ENCODE assay signal across 8 cellular contexts in genomic region chr11:44564653-44565007, GRCh38. TPM values are rescaled to one million over a fixed set of nuclear protein-coding genes. Genes with fewer than 3 reads are reported as not detected.
A peak's percentile ranks its signal among the peaks of the same experiment; 100 is the strongest.
DNase-seq lines count a peak whose midpoint lies in the region; ATAC-seq, FAIRE-seq and TF ChIP-seq lines count a peak whose summit lies in the region.

No MANE protein-coding gene starts in this region.

- 76% methylated on average over 6 of the region's 8 CpGs for WGBS in HepG2 (ENCODE audit: low lambda C conversion rate)
- 0% methylated on average over 2 of the region's 8 CpGs for WGBS in suprapubic skin

- H3K79me2 ChIP-seq in HepG2 (ENCODE audit: insufficient read depth, low read length) = no peaks in the 10 kb centered on the region

- FAIRE-seq in HepG2 (lab: Jason Lieb, UNC) = no peak

- intact Hi-C loops in HepG2 (cut with micrococcal nuclease; ENCODE audit: unreplicated experiment) = no loop called here

- POLR2A ChIA-PET in HepG2 (lab: Yijun Ruan, JAX) = no interaction called here

- ATAC-seq in GM21576 (IDR thresholded peaks at IDR 0.05; ENCODE audit: unreplicated experiment) (peak; percentile 0), HepG2 (peak; percentile 6; the same call in 1 of the 3 replicates), GM18907 (IDR thresholded peaks at IDR 0.05; ENCODE audit: unreplicated experiment) (no peak)

- H3K9me3 ChIP-seq in HepG2 (ENCODE audit: low read length) (no peaks in the 10 kb centered on the region), suprapubic skin (no peaks in the 10 kb centered on the region)

- peak overlapping the region; percentile 46 for H3K4me2 ChIP-seq in HepG2 (ENCODE audit: low read depth, low read length)

- H2AFZ ChIP-seq in HepG2 (ENCODE audit: low read length) = no peak overlapping the region

- H3K27ac ChIP-seq in HepG2 (ENCODE audit: extremely low read length, insufficient read depth, low read length) (no peak overlapping the region), suprapubic skin (peak overlapping the region; percentile 99)

- no TSS peak for BruUV-seq in HepG2 (replicated peaks; lab: Mats Ljungman, UMichigan)

- H3K9ac ChIP-seq in HepG2 (ENCODE audit: insufficient read depth, low read depth, low read length) = no peak overlapping the region

- H3K27me3 ChIP-seq in HepG2 (ENCODE audit: control insufficient read depth in 1 of 2, insufficient read depth in 2 of 2, low read length in 2 of 2) (peaks cover 0 to 15% of the 10 kb centered on the region in 2 experiments; a peak in 3 of 5 replicates), suprapubic skin (no peaks in the 10 kb centered on the region)

- TF ChIP-seq RAD21 in HepG2 (CRISPR knock-in tag; IDR thresholded peaks at IDR 0.05) = no peak

- TF ChIP-seq POLR2A in HepG2 (IDR thresholded peaks at IDR 0.05; ENCODE audit: insufficient read depth in 1 of 2, low read depth in 2 of 2, low read length in 2 of 2) (no peak), suprapubic skin (IDR thresholded peaks at IDR 0.05) (no peak)

- H3K36me3 ChIP-seq in HepG2 (replicated peaks in 1 of 2; ENCODE audit: control insufficient read depth in 1 of 2, insufficient read depth in 2 of 2, low read length in 2 of 2) (no peaks in the 10 kb centered on the region), suprapubic skin (no peaks in the 10 kb centered on the region)

- CTCF ChIA-PET in HepG2 (lab: Yijun Ruan, JAX; ENCODE audit: low intra/inter-chr PET ratio, low total read pairs) = no interaction called here

- DNase-seq in AG09309 (ENCODE audit: low read depth) (peak; percentile 57), NCI-H774 (lab: John Stamatoyannopoulos, UW) (peak; percentile 50), cardiac fibroblast (ENCODE audit: low read depth in 2 of 2) (peak; percentile 91 to 93), HepG2 (ENCODE audit: low spot score) (no peak), suprapubic skin (ENCODE audit: low spot score in 2 of 2) (peak; percentile 92 to 94), ecto neural progenitor cell (ENCODE audit: low spot score) (no peak)

- H3K4me3 ChIP-seq in AG09309 (ENCODE audit: control insufficient read depth, low read depth, low read length) (peak overlapping the region; percentile 38), cardiac fibroblast (replicated peaks in 1 of 2; ENCODE audit: low read depth in 2 of 2, low read length in 2 of 2) (peak overlapping the region; percentile 43 to 54), HepG2 (replicated peaks in 1 of 3; ENCODE audit: insufficient read depth in 1 of 3, low read depth in 2 of 3, low read length in 3 of 3) (peak overlapping the region; percentile 29 to 72 (median 55); a peak in 4 of 6 replicates), suprapubic skin (peak overlapping the region; percentile 60)

- no peaks in the 10 kb centered on the region for H4K20me1 ChIP-seq in HepG2 (ENCODE audit: insufficient read depth, low read length)

- in situ Hi-C loops in HepG2 (cut with HindIII; ENCODE audit: extremely low pct_ligation_motif_present, low pct_unique_long_range_greater_than_20kb) = loop anchor here (10.0 kb wide), 1 partner anchor 50 kb away; no protein-coding TSS in a partner anchor

- TF ChIP-seq CTCF in AG09309 (IDR thresholded peaks at IDR 0.05; ENCODE audit: control insufficient read depth, insufficient read depth, low read depth, low read length, missing control alignments) (no peak), cardiac fibroblast (IDR thresholded peaks at IDR 0.05; ENCODE audit: low read depth, low read length) (no peak), HepG2 (CRISPR knock-in tag; IDR thresholded peaks at IDR 0.05) (no peak), suprapubic skin (IDR thresholded peaks at IDR 0.05) (no peak)

- TF ChIP-seq EP300 in HepG2 (IDR thresholded peaks at IDR 0.05; ENCODE audit: low read depth in 2 of 2, low read length in 2 of 2) (no peak), HepG2 (CRISPR knock-in tag; IDR thresholded peaks at IDR 0.05; ENCODE audit: borderline replicate concordance) (no peak), suprapubic skin (IDR thresholded peaks at IDR 0.05) (no peak)

- H3K4me1 ChIP-seq in HepG2 (ENCODE audit: insufficient read depth, low read length) (peaks cover 8% of the 10 kb centered on the region), suprapubic skin (peaks cover 86% of the 10 kb centered on the region)

TF ChIP-seq in HepG2, 621 proteins besides CTCF, POLR2A, EP300 and RAD21 (continues in another document):
- TF ChIP-seq KDM2A (CRISPR knock-in tag; IDR thresholded peaks at IDR 0.05; ENCODE audit: borderline replicate concordance, low read depth) (no peak), PRDM10 (CRISPR knock-in tag; IDR thresholded peaks at IDR 0.05; ENCODE audit: low read depth) (no peak), ZNF768 (CRISPR knock-in tag; IDR thresholded peaks at IDR 0.05) (no peak), TP53 (CRISPR knock-in tag; conservative IDR thresholded peaks at IDR 0.05) (no peak), HNRNPL (IDR thresholded peaks at IDR 0.05; ENCODE audit: low read depth, low read length) (0 out of 2 replicates have a peak, but pooled peaks have one; percentile 25), ZNF567 (CRISPR knock-in tag; IDR thresholded peaks at IDR 0.05; ENCODE audit: borderline replicate concordance) (no peak), ZNF605 (CRISPR knock-in tag; IDR thresholded peaks at IDR 0.05) (no peak), RFX5 (IDR thresholded peaks at IDR 0.05; ENCODE audit: low read depth, low read length) (no peak), ZMAT5 (CRISPR knock-in tag; IDR thresholded peaks at IDR 0.05; ENCODE audit: borderline replicate concordance, low read depth) (no peak), ZNF709 (CRISPR knock-in tag; IDR thresholded peaks at IDR 0.05) (no peak), ZNF777 (CRISPR knock-in tag; IDR thresholded peaks at IDR 0.05) (no peak)

RNA-seq across cellular contexts. Expression of gene CD82, which starts 0.8 kb away (rescaled TPM):
- not detected in 2 replicates for total RNA-seq in HepG2 (2016; rRNA removed; fragmentation: Illumina TruSeq; extraction: Trizol)
- not detected in 2 replicates for total RNA-seq in HepG2 (2016; cell fraction: cytosol; rRNA removed; fragmentation: Illumina TruSeq; extraction: Trizol; ENCODE audit: low read depth)
- total RNA-seq in HepG2 (2016; cell fraction: insoluble cytoplasmic fraction; rRNA removed; fragmentation: Illumina TruSeq; extraction: Trizol) = not detected in 2 replicates
- total RNA-seq in HepG2 (2016; cell fraction: membrane; rRNA removed; fragmentation: Illumina TruSeq; extraction: Trizol) = not detected in 2 replicates
- not detected in 2 replicates for total RNA-seq in HepG2 (2016; cell fraction: nucleus; rRNA removed; fragmentation: Illumina TruSeq; extraction: Trizol)
- polyA plus RNA-seq in HepG2 (2011; rRNA removed) = 0.05 and 0.24 TPM in 2 replicates
- polyA plus RNA-seq in HepG2 (2011; cell fraction: cytosol; rRNA removed) = 0.13 and 0.16 TPM in 2 replicates
- 0.33 TPM in 1 of 2 replicates, not detected in the other for polyA plus RNA-seq in HepG2 (2011; cell fraction: nucleus; rRNA removed)
- polyA plus RNA-seq in HepG2 (2012) = 0.19 TPM in 1 of 2 replicates, not detected in the other
- polyA plus RNA-seq in HepG2 (2016; cell fraction: cytosol; fragmentation: Illumina TruSeq; extraction: Trizol; ENCODE audit: low read depth) = not detected in 2 replicates
- not detected in 2 replicates for polyA plus RNA-seq in HepG2 (2016; cell fraction: insoluble cytoplasmic fraction; fragmentation: Illumina TruSeq; extraction: Trizol; ENCODE audit: low read depth)
- polyA plus RNA-seq in HepG2 (2016; cell fraction: membrane; fragmentation: Illumina TruSeq; extraction: Trizol; ENCODE audit: low read depth) = not detected in 2 replicates
- polyA plus RNA-seq in HepG2 (2016; cell fraction: nucleus; fragmentation: Illumina TruSeq; extraction: Trizol; ENCODE audit: insufficient read depth, low read depth) = not detected in 2 replicates
- 0.52 and 13.0 TPM in 2 replicates for polyA minus RNA-seq in HepG2 (2011; rRNA and poly(A)+ RNA removed; ENCODE audit: low replicate concordance)
- not detected in 2 replicates for polyA minus RNA-seq in HepG2 (2011; cell fraction: cytosol; rRNA and poly(A)+ RNA removed)
- polyA minus RNA-seq in HepG2 (2011; cell fraction: nucleus; rRNA and poly(A)+ RNA removed) = not detected in 2 replicates
- 100 to 1,000 TPM in 3 of 4 donors, 10 to 100 TPM in 1; 77.6 to 155 (median 118) TPM for total RNA-seq in suprapubic skin

Comparison
In these comparisons a context has a peak if more than half of its experiments do, and no peak if none do; other contexts are left out.
1. DNase-seq: peak in AG09309 (single experiment), NCI-H774 (single experiment), cardiac fibroblast (2 of 2) and suprapubic skin (2 of 2); none in HepG2 (single experiment) and ecto neural progenitor cell (single experiment).
2. RNA of gene CD82, which starts 0.8 kb away (total RNA-seq): 77.6 to 155 TPM in suprapubic skin; not detected in HepG2; every median in the first group is over 10 times any median in the second.
3. Peak in every context shown above with its lines, with median percentiles within 50 percentile points of each other: H3K4me3 ChIP-seq.